In the genomic region with DNA sequence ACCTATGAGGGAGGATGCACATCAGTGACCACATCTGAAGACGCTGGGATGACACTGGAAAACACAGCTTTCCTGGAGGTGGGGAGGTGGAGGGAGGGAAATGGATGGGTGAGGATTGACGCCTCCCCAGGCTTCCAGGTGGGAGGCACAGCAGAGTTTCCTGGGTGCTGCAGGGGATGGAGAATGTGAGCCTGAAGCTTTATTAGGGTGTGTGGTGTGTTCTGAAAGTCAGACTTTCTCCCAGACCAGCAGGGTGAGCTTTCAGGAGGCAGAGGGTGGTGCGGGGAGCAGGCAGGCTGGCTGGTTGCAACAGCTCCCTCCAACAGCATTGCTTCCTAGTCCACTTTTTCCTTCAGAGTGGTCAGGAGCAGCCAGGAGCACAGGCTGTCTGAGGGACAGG, we compare ENCODE assay signal across 18 cellular contexts.
"Had no signal": no experiment of that assay in that cellular context is flagged by ENCODE, and none has a peak within 500 bp of the region (broad histone marks: within the 10 kb centered on the region; RNA-seq: fewer than 3 reads in every experiment).

No MANE protein-coding gene starts in this region.

- H3K27ac Mint-ChIP-seq: memory B cell; naive B cell; stimulated activated effector memory CD8-positive, alpha-beta T cell treated with anti-CD3 and anti-CD28 coated beads, Interleukin-12 subunit alpha, Interleukin-12 subunit beta, amount 100 ng/mL, for 72 hours had no signal

- H3K4me1 ChIP-seq: testis had no signal

- H3K9me3 Mint-ChIP-seq: memory B cell; naive B cell; stimulated activated effector memory CD8-positive, alpha-beta T cell treated with anti-CD3 and anti-CD28 coated beads, Interleukin-12 subunit alpha, Interleukin-12 subunit beta, amount 100 ng/mL, for 72 hours; type B pancreatic cell had no signal

- ATAC-seq: left lobe of liver; mucosa of descending colon; right cardiac atrium; stimulated activated effector memory CD8-positive, alpha-beta T cell treated with anti-CD3 and anti-CD28 coated beads, Interleukin-12 subunit alpha, Interleukin-12 subunit beta, amount 100 ng/mL, for 72 hours; stimulated activated naive CD8-positive, alpha-beta T cell treated with anti-CD3 and anti-CD28 coated beads, Interleukin-15, Interleukin-2, amounts not matched to agents 100 U/mL and 50 U/mL, for 24 hours had no signal

- H3K9me3 ChIP-seq: mucosa of descending colon, prostate gland, sigmoid colon, testis, tibial artery had no signal

- H3K27me3 ChIP-seq: dorsolateral prefrontal cortex, sigmoid colon, testis, tibial artery had no signal

- H3K36me3 Mint-ChIP-seq: memory B cell; naive B cell; stimulated activated effector memory CD8-positive, alpha-beta T cell treated with anti-CD3 and anti-CD28 coated beads, Interleukin-12 subunit alpha, Interleukin-12 subunit beta, amount 100 ng/mL, for 72 hours; type B pancreatic cell had no signal

- H3K4me3 ChIP-seq: dorsolateral prefrontal cortex, lung, mucosa of descending colon, prostate gland, sigmoid colon, testis, tibial artery had no signal

- H3K36me3 ChIP-seq: prostate gland, sigmoid colon, tibial artery had no signal

- H3K27ac ChIP-seq: prostate gland, sigmoid colon, testis, tibial artery had no signal

- H3K4me1 Mint-ChIP-seq: memory B cell; stimulated activated effector memory CD8-positive, alpha-beta T cell treated with anti-CD3 and anti-CD28 coated beads, Interleukin-12 subunit alpha, Interleukin-12 subunit beta, amount 100 ng/mL, for 72 hours had no signal

- H3K27me3 Mint-ChIP-seq: type B pancreatic cell had no signal

- DNase-seq: dorsolateral prefrontal cortex; effector CD4-positive, alpha-beta T cell; kidney; mucosa of descending colon; naive B cell; right cardiac atrium; sigmoid colon; stimulated activated CD4-positive, alpha-beta T cell treated with anti-CD3 and anti-CD28 coated beads, Interleukin-2, amount 100 ng/mL, for 24 hours; stimulated activated CD4-positive, alpha-beta T cell treated with anti-CD3 and anti-CD28 coated beads, Interleukin-4, amount 100 ng/mL, for 24 hours; stimulated activated naive CD8-positive, alpha-beta T cell treated with anti-CD3 and anti-CD28 coated beads, Interleukin-15, Interleukin-2, amounts not matched to agents 100 U/mL and 50 U/mL, for 24 hours; testis; tibial artery had no signal

- H3K4me3 Mint-ChIP-seq: memory B cell; naive B cell; stimulated activated effector memory CD8-positive, alpha-beta T cell treated with anti-CD3 and anti-CD28 coated beads, Interleukin-12 subunit alpha, Interleukin-12 subunit beta, amount 100 ng/mL, for 72 hours; type B pancreatic cell had no signal
